Comparison of ENCODE assay signal across 9 cellular contexts in genomic region chr1:146032613-146033219, GRCh38. TPM values are rescaled to one million over a fixed set of nuclear protein-coding genes. Genes with fewer than 3 reads are reported as not detected.
DNase-seq lines count a peak whose midpoint lies in the region; ATAC-seq lines count a peak whose summit lies in the region.
"Had no signal": no experiment of that assay in that cellular context is flagged by ENCODE, and none has a peak within 500 bp of the region (broad histone marks: within the 10 kb centered on the region; RNA-seq: fewer than 3 reads in every experiment).

No MANE protein-coding gene starts in this region.

- ATAC-seq in stimulated activated naive CD8-positive, alpha-beta T cell treated with anti-CD3 and anti-CD28 coated beads, Interleukin-15, amount 100 ng/mL, for 72 hours: peak; percentile 21
- ATAC-seq in stimulated activated naive CD8-positive, alpha-beta T cell treated with anti-CD3 and anti-CD28 coated beads, Interleukin-15, Interleukin-2, amounts not matched to agents 100 U/mL and 50 U/mL, for 24 hours: no peak
- ATAC-seq in HG02571 (IDR thresholded peaks at IDR 0.05; ENCODE audit: unreplicated experiment): no peak

- H3K27ac Mint-ChIP-seq in stimulated activated naive CD8-positive, alpha-beta T cell treated with anti-CD3 and anti-CD28 coated beads, Interleukin-15, amount 100 ng/mL, for 72 hours: no peak overlapping the region
- H3K27ac Mint-ChIP-seq in activated T-helper 2 cell treated with anti-CD3 and anti-CD28 coated beads, Interferon-gamma antibody, Interleukin-2, Interleukin-4, amounts not matched to agents 10 μg/mL and 5 μg/mL and 100 μg/mL, durations not matched to agents 14 hours and 24 hours and 36 hours: no peak overlapping the region
- H3K27ac Mint-ChIP-seq in activated T-cell treated with anti-CD3 and anti-CD28 coated beads, Interleukin-2, amount 50 U/mL, for 24 hours: no peak overlapping the region

- no peaks in the 10 kb centered on the region for H3K36me3 Mint-ChIP-seq in activated T-helper 2 cell treated with anti-CD3 and anti-CD28 coated beads, Interferon-gamma antibody, Interleukin-2, Interleukin-4, amounts not matched to agents 10 μg/mL and 5 μg/mL and 100 μg/mL, durations not matched to agents 14 hours and 24 hours and 36 hours (ENCODE audit: low read depth)
- peaks cover 8% of the 10 kb centered on the region for H3K36me3 Mint-ChIP-seq in activated T-cell treated with anti-CD3 and anti-CD28 coated beads, Interleukin-2, amount 50 U/mL, for 24 hours (ENCODE audit: low read depth)

- intact Hi-C loops in activated T-helper 2 cell treated with anti-CD3 and anti-CD28 coated beads, Interferon-gamma antibody, Interleukin-2, Interleukin-4, amounts not matched to agents 10 μg/mL and 5 μg/mL and 100 μg/mL, durations not matched to agents 14 hours and 24 hours and 36 hours (cut with micrococcal nuclease): no loop called here

- peak in 1 of 2 donors; percentile 36 for DNase-seq in stimulated activated naive CD8-positive, alpha-beta T cell treated with anti-CD3 and anti-CD28 coated beads, Interleukin-15, amount 100 ng/mL, for 72 hours
- no peak for DNase-seq in stimulated activated naive CD8-positive, alpha-beta T cell treated with anti-CD3 and anti-CD28 coated beads, Interleukin-15, Interleukin-2, amounts not matched to agents 100 U/mL and 50 U/mL, for 24 hours
- DNase-seq in NCI-H1694 (lab: John Stamatoyannopoulos, UW): peak; percentile 17
- DNase-seq in activated T-helper 2 cell treated with anti-CD3 and anti-CD28 coated beads, Interferon-gamma antibody, Interleukin-2, Interleukin-4, amounts not matched to agents 10 μg/mL and 5 μg/mL and 100 μg/mL, durations not matched to agents 14 hours and 24 hours and 36 hours (ENCODE audit: low spot score): no peak
- peak; percentile 58 for DNase-seq in kidney tubule cell (ENCODE audit: low spot score)
- no peak for DNase-seq in activated T-cell treated with anti-CD3 and anti-CD28 coated beads, Interleukin-2, amount 50 U/mL, for 24 hours
- no peak for DNase-seq in stimulated activated CD4-positive, alpha-beta T cell treated with anti-CD3 and anti-CD28 coated beads, Interleukin-4, amount 100 ng/mL, for 1 hour

- no peaks in the 10 kb centered on the region for H3K9me3 Mint-ChIP-seq in stimulated activated naive CD8-positive, alpha-beta T cell treated with anti-CD3 and anti-CD28 coated beads, Interleukin-15, amount 100 ng/mL, for 72 hours
- no peaks in the 10 kb centered on the region for H3K9me3 Mint-ChIP-seq in activated T-helper 2 cell treated with anti-CD3 and anti-CD28 coated beads, Interferon-gamma antibody, Interleukin-2, Interleukin-4, amounts not matched to agents 10 μg/mL and 5 μg/mL and 100 μg/mL, durations not matched to agents 14 hours and 24 hours and 36 hours
- H3K9me3 Mint-ChIP-seq in activated T-cell treated with anti-CD3 and anti-CD28 coated beads, Interleukin-2, amount 50 U/mL, for 24 hours: no peaks in the 10 kb centered on the region
- H3K9me3 Mint-ChIP-seq: central memory CD8-positive, alpha-beta T cell had no signal

- H3K27me3 Mint-ChIP-seq in stimulated activated naive CD8-positive, alpha-beta T cell treated with anti-CD3 and anti-CD28 coated beads, Interleukin-15, amount 100 ng/mL, for 72 hours: peaks cover 9% of the 10 kb centered on the region
- peaks cover 6% of the 10 kb centered on the region for H3K27me3 Mint-ChIP-seq in activated T-helper 2 cell treated with anti-CD3 and anti-CD28 coated beads, Interferon-gamma antibody, Interleukin-2, Interleukin-4, amounts not matched to agents 10 μg/mL and 5 μg/mL and 100 μg/mL, durations not matched to agents 14 hours and 24 hours and 36 hours (ENCODE audit: low read depth)
- peaks cover 7% of the 10 kb centered on the region for H3K27me3 Mint-ChIP-seq in activated T-cell treated with anti-CD3 and anti-CD28 coated beads, Interleukin-2, amount 50 U/mL, for 24 hours

- H3K4me1 Mint-ChIP-seq in stimulated activated naive CD8-positive, alpha-beta T cell treated with anti-CD3 and anti-CD28 coated beads, Interleukin-15, amount 100 ng/mL, for 72 hours: peaks cover 29% of the 10 kb centered on the region
- H3K4me1 Mint-ChIP-seq in activated T-helper 2 cell treated with anti-CD3 and anti-CD28 coated beads, Interferon-gamma antibody, Interleukin-2, Interleukin-4, amounts not matched to agents 10 μg/mL and 5 μg/mL and 100 μg/mL, durations not matched to agents 14 hours and 24 hours and 36 hours (ENCODE audit: low read depth): peaks cover 32% of the 10 kb centered on the region
- H3K4me1 Mint-ChIP-seq in activated T-cell treated with anti-CD3 and anti-CD28 coated beads, Interleukin-2, amount 50 U/mL, for 24 hours (ENCODE audit: low read depth): peaks cover 29% of the 10 kb centered on the region

- H3K4me3 Mint-ChIP-seq in stimulated activated naive CD8-positive, alpha-beta T cell treated with anti-CD3 and anti-CD28 coated beads, Interleukin-15, amount 100 ng/mL, for 72 hours: no peak overlapping the region
- peak overlapping the region; percentile 5 for H3K4me3 Mint-ChIP-seq in activated T-helper 2 cell treated with anti-CD3 and anti-CD28 coated beads, Interferon-gamma antibody, Interleukin-2, Interleukin-4, amounts not matched to agents 10 μg/mL and 5 μg/mL and 100 μg/mL, durations not matched to agents 14 hours and 24 hours and 36 hours (ENCODE audit: low read depth)
- no peak overlapping the region for H3K4me3 Mint-ChIP-seq in activated T-cell treated with anti-CD3 and anti-CD28 coated beads, Interleukin-2, amount 50 U/mL, for 24 hours
- H3K4me3 Mint-ChIP-seq: central memory CD8-positive, alpha-beta T cell had no signal

RNA-seq across cellular contexts. Expression of gene HJV, which starts 11.2 kb away (rescaled TPM):
- not detected in 2 replicates for total RNA-seq in activated T-helper 2 cell treated with anti-CD3 and anti-CD28 coated beads, Interferon-gamma antibody, Interleukin-2, Interleukin-4, amounts not matched to agents 10 μg/mL and 5 μg/mL and 100 μg/mL, durations not matched to agents 14 hours and 24 hours and 36 hours

RNA-seq across cellular contexts. Expression of gene TXNIP, which starts 36.3 kb away (rescaled TPM):
- total RNA-seq in activated T-helper 2 cell treated with anti-CD3 and anti-CD28 coated beads, Interferon-gamma antibody, Interleukin-2, Interleukin-4, amounts not matched to agents 10 μg/mL and 5 μg/mL and 100 μg/mL, durations not matched to agents 14 hours and 24 hours and 36 hours: 37.8 and 39.1 TPM in 2 replicates

Comparison
In these comparisons a context has a peak if more than half of its experiments do, and no peak if none do; other contexts are left out.
1. DNase-seq: peak in NCI-H1694 (single experiment) and kidney tubule cell (single experiment); none in stimulated activated naive CD8-positive, alpha-beta T cell treated with anti-CD3 and anti-CD28 coated beads, Interleukin-15, Interleukin-2, amounts not matched to agents 100 U/mL and 50 U/mL, for 24 hours (single experiment), activated T-helper 2 cell treated with anti-CD3 and anti-CD28 coated beads, Interferon-gamma antibody, Interleukin-2, Interleukin-4, amounts not matched to agents 10 μg/mL and 5 μg/mL and 100 μg/mL, durations not matched to agents 14 hours and 24 hours and 36 hours (single experiment), activated T-cell treated with anti-CD3 and anti-CD28 coated beads, Interleukin-2, amount 50 U/mL, for 24 hours (single experiment) and stimulated activated CD4-positive, alpha-beta T cell treated with anti-CD3 and anti-CD28 coated beads, Interleukin-4, amount 100 ng/mL, for 1 hour (single experiment).